Comparison of ENCODE assay signal across 8 cellular contexts in genomic region chr3:12994607-12995388, GRCh38.
DNase-seq lines count a peak whose midpoint lies in the region; ATAC-seq and TF ChIP-seq lines count a peak whose summit lies in the region.

No MANE protein-coding gene starts in this region.

- H3K36me3 ChIP-seq in transverse colon, result no peaks in the 10 kb centered on the region

- no peaks in the 10 kb centered on the region for H3K9me3 ChIP-seq in transverse colon

- in situ Hi-C loops in transverse colon (cut with MboI; ENCODE audit: low pct_ligation_motif_present in 1 of 4, low pct_unique_long_range_greater_than_20kb in 1 of 4, low sequenced_read_pairs in 3 of 4), result no loop called here

- intact Hi-C loops in cardiac septum (cut with DNase I) (loop anchor here (5.0 kb wide), 1 partner anchor 83 kb away; no protein-coding TSS in a partner anchor), transverse colon (cut with DNase I; ENCODE audit: low total_unique reads) (no loop called here)

- no peak for TF ChIP-seq EP300 in transverse colon (IDR thresholded peaks at IDR 0.05; ENCODE audit: low read depth)

- peaks cover 5 to 34% (median 20%) of the 10 kb centered on the region in 4 donors for H3K4me1 ChIP-seq in transverse colon

- H3K36me3 Mint-ChIP-seq in activated naive CD8-positive, alpha-beta T cell treated with anti-CD3 and anti-CD28 coated beads for 36 hours, result peaks cover 12% of the 10 kb centered on the region

- DNase-seq in ELR (ENCODE audit: low read depth) (peak; percentile 77), KG1 (lab: John Stamatoyannopoulos, UW) (peak; percentile 63), cardiac septum (ENCODE audit: low spot score) (peak; percentile 95), pons (ENCODE audit: low spot score) (peak; percentile 78), transverse colon (peak; percentile 93)
- DNase-seq in activated naive CD8-positive, alpha-beta T cell treated with anti-CD3 and anti-CD28 coated beads for 36 hours, result peak; percentile 92

- H3K4me1 Mint-ChIP-seq in activated naive CD8-positive, alpha-beta T cell treated with anti-CD3 and anti-CD28 coated beads for 36 hours, result peaks cover 53% of the 10 kb centered on the region

- 1% methylated on average over 46 of the region's 58 CpGs; no CpG with 5 or more reads in 1 of the 2 donors for WGBS in transverse colon (ENCODE audit: low coverage in 1 of 2), 2 donors

- H3K27me3 Mint-ChIP-seq in activated naive CD8-positive, alpha-beta T cell treated with anti-CD3 and anti-CD28 coated beads for 36 hours, result no peaks in the 10 kb centered on the region

- H3K4me3 Mint-ChIP-seq in activated naive CD8-positive, alpha-beta T cell treated with anti-CD3 and anti-CD28 coated beads for 36 hours, result peak overlapping the region; percentile 86

- TF ChIP-seq CTCF in transverse colon (IDR thresholded peaks at IDR 0.05), result peak; percentile 90 to 97 (median 92)

- ATAC-seq in GM21723 (IDR thresholded peaks at IDR 0.05; ENCODE audit: unreplicated experiment), result peak; percentile 73
- ATAC-seq in SK-N-SH treated with all-trans-retinoic acid at 6 μM for 48 hours, result peak; percentile 94

- no peaks in the 10 kb centered on the region for H3K27me3 ChIP-seq in transverse colon

- H3K9me3 Mint-ChIP-seq in activated naive CD8-positive, alpha-beta T cell treated with anti-CD3 and anti-CD28 coated beads for 36 hours, result no peaks in the 10 kb centered on the region

- peak overlapping the region; percentile 92 for H3K27ac Mint-ChIP-seq in activated naive CD8-positive, alpha-beta T cell treated with anti-CD3 and anti-CD28 coated beads for 36 hours

- H3K27ac ChIP-seq in transverse colon, result peak overlapping the region; percentile 88 to 91 (median 89)

- H3K4me3 ChIP-seq in transverse colon, result peak overlapping the region; percentile 51 to 80 (median 72)

- TF ChIP-seq POLR2A in transverse colon (IDR thresholded peaks at IDR 0.05), result peak; percentile 90

TF ChIP-seq in SK-N-SH treated with all-trans-retinoic acid at 6 μM for 48 hours, 23 proteins besides CTCF, POLR2A, EP300 and RAD21:
- TF ChIP-seq TSHZ2 (CRISPR knock-in tag; IDR thresholded peaks at IDR 0.05) (no peak), POU6F1 (CRISPR knock-in tag; IDR thresholded peaks at IDR 0.05; ENCODE audit: borderline replicate concordance, low read depth) (no peak), ARNTL (CRISPR knock-in tag; IDR thresholded peaks at IDR 0.05; ENCODE audit: borderline replicate concordance, low read depth) (no peak), SNAI2 (CRISPR knock-in tag; IDR thresholded peaks at IDR 0.05) (0 out of 2 replicates have a peak, but pooled peaks have one; percentile 22), ZFP3 (CRISPR knock-in tag; IDR thresholded peaks at IDR 0.05) (0 out of 2 replicates have a peak, but pooled peaks have one; percentile 34)
TF ChIP-seq in SK-N-SH treated with all-trans-retinoic acid at 6 μM for 48 hours: peak in this region for 2.

Comparison
In these comparisons a context has a peak if more than half of its experiments do, and no peak if none do; other contexts are left out.
1. Peak in every context shown above with its lines: DNase-seq, ATAC-seq, H3K4me3 ChIP-seq and H3K27ac ChIP-seq.